In genomic region chr9:18848657-18849056, GRCh38 we compare ENCODE assay signal across 23 cellular contexts.
DNase-seq lines count a peak whose midpoint lies in the region; ATAC-seq and TF ChIP-seq lines count a peak whose summit lies in the region.
"Had no signal": no experiment of that assay in that cellular context is flagged by ENCODE, and none has a peak within 500 bp of the region (broad histone marks: within the 10 kb centered on the region; RNA-seq: fewer than 3 reads in every experiment).

No MANE protein-coding gene starts in this region.

- no TSS peak for BruUV-seq in Calu3 (replicated peaks; lab: Mats Ljungman, UMichigan)
- BruUV-seq in Caco-2 (replicated peaks; lab: Mats Ljungman, UMichigan), result no TSS peak

- no peak overlapping the region for H2BK15ac ChIP-seq in mesenchymal stem cell (ENCODE audit: low read depth, poor library complexity, severe bottlenecking)

- no peak overlapping the region for H3K4me3 ChIP-seq in colonic mucosa
- no peak overlapping the region for H3K4me3 ChIP-seq in right lobe of liver
- H3K4me3 ChIP-seq in stomach, result no peak overlapping the region
- no peak overlapping the region for H3K4me3 ChIP-seq in mesenchymal stem cell (ENCODE audit: insufficient read depth in 1 of 2, low read depth in 1 of 2, low read length in 2 of 2)
- H3K4me3 ChIP-seq in Caco-2 (ENCODE audit: low read depth, low read length), result no peak overlapping the region
- H3K4me3 ChIP-seq: GM23338, HAP-1, MG63, SJSA1 had no signal

- CTCF ChIA-PET in Calu3 (lab: Charles Lee) (no interaction called here), Caco-2 (lab: Charles Lee) (no interaction called here)

- no peak overlapping the region for H2BK5ac ChIP-seq in mesenchymal stem cell (ENCODE audit: low read depth, low read length, poor library complexity, severe bottlenecking)

- no peak overlapping the region for H3K9ac ChIP-seq in colonic mucosa (ENCODE audit: low read depth in 2 of 2, low read length in 2 of 2)
- H3K9ac ChIP-seq in mesenchymal stem cell (ENCODE audit: low read length), result no peak overlapping the region

- H3K36me3 ChIP-seq in colonic mucosa (no peaks in the 10 kb centered on the region), right lobe of liver (no peaks in the 10 kb centered on the region), stomach (no peaks in the 10 kb centered on the region), mesenchymal stem cell (ENCODE audit: control insufficient read depth in 1 of 2, insufficient read depth in 2 of 2, low read depth in 1 of 2, low read length in 2 of 2) (peaks cover 6 to 87% of the 10 kb centered on the region in 2 experiments), Caco-2 (ENCODE audit: control insufficient read depth, insufficient read depth, low read length) (no peaks in the 10 kb centered on the region)
- H3K36me3 ChIP-seq: HAP-1, SJSA1 had no signal

- no peak overlapping the region for H3K4me2 ChIP-seq in mesenchymal stem cell (ENCODE audit: low read length, poor library complexity, severe bottlenecking)
- H3K4me2 ChIP-seq: GM23338 had no signal

- TF ChIP-seq CTCF in colonic mucosa (IDR thresholded peaks at IDR 0.05) (no peak), right lobe of liver (IDR thresholded peaks at IDR 0.05) (no peak), stomach (IDR thresholded peaks at IDR 0.05) (no peak), Calu3 (IDR thresholded peaks at IDR 0.05; ENCODE audit: unreplicated experiment) (no peak), Caco-2 (IDR thresholded peaks at IDR 0.05; ENCODE audit: insufficient read depth in 1 of 2, low read depth in 1 of 2, low read length in 1 of 2, severe bottlenecking in 1 of 2, unreplicated experiment in 1 of 2) (no peak)

- H3K4me1 Mint-ChIP-seq in Calu3 (ENCODE audit: low read depth, unreplicated experiment), result no peaks in the 10 kb centered on the region
- H3K4me1 Mint-ChIP-seq in Caco-2 (ENCODE audit: low read depth, unreplicated experiment), result no peaks in the 10 kb centered on the region
- H3K4me1 Mint-ChIP-seq: CD4-positive, alpha-beta memory T cell; GM23338 had no signal

- H2AFZ ChIP-seq in mesenchymal stem cell (ENCODE audit: low read depth, low read length), result no peak overlapping the region
- H2AFZ ChIP-seq: GM23338 had no signal

- no peaks in the 10 kb centered on the region for H3K36me3 Mint-ChIP-seq in Calu3 (ENCODE audit: insufficient read depth, unreplicated experiment)
- no peaks in the 10 kb centered on the region for H3K36me3 Mint-ChIP-seq in Caco-2 (ENCODE audit: insufficient read depth, unreplicated experiment)
- H3K36me3 Mint-ChIP-seq: CD4-positive, alpha-beta memory T cell had no signal

- no peak overlapping the region for H4K91ac ChIP-seq in mesenchymal stem cell (ENCODE audit: low read length)

- H3K4me3 Mint-ChIP-seq in Calu3 (ENCODE audit: low read depth, unreplicated experiment) (no peak overlapping the region), Caco-2 (ENCODE audit: unreplicated experiment) (no peak overlapping the region)
- H3K4me3 Mint-ChIP-seq: CD4-positive, alpha-beta memory T cell; GM23338; HFFc6 had no signal

- no peak overlapping the region for H2BK12ac ChIP-seq in mesenchymal stem cell (ENCODE audit: low read length in 2 of 2)

- no peak overlapping the region for H2AK5ac ChIP-seq in mesenchymal stem cell (ENCODE audit: low read length, severe bottlenecking)

- H3K79me1 ChIP-seq in mesenchymal stem cell (replicated peaks; ENCODE audit: low read length, poor library complexity, severe bottlenecking), result no peaks in the 10 kb centered on the region

- no peak overlapping the region for H2BK120ac ChIP-seq in mesenchymal stem cell (ENCODE audit: low read depth, low read length)

- peak; percentile 7 for DNase-seq in RPMI7951 (ENCODE audit: low read depth)
- no peak for DNase-seq in colonic mucosa
- no peak for DNase-seq in right lobe of liver
- no peak for DNase-seq in stomach
- DNase-seq in mesenchymal stem cell, result no peak
- no peak for DNase-seq in Calu3
- DNase-seq in Caco-2, result no peak
- DNase-seq: C1 segment of cervical spinal cord; CD4-positive, alpha-beta memory T cell; DMS153; HFFc6; KBM-7; MG63; NCI-H1105 treated with DMSO at 0.1 percent for 48 hours; NCI-H1930; NCI-H2107; NCI-H524; NCI-H748 treated with DMSO at 0.1 percent for 48 hours; PC-3 had no signal

- H3K27me3 Mint-ChIP-seq in Calu3 (ENCODE audit: unreplicated experiment), result peaks cover 38% of the 10 kb centered on the region
- H3K27me3 Mint-ChIP-seq in Caco-2 (ENCODE audit: insufficient read depth, unreplicated experiment), result peaks cover 9% of the 10 kb centered on the region

- H3K9me3 Mint-ChIP-seq in Calu3 (ENCODE audit: low read depth, unreplicated experiment) (no peaks in the 10 kb centered on the region), Caco-2 (ENCODE audit: unreplicated experiment) (no peaks in the 10 kb centered on the region)
- H3K9me3 Mint-ChIP-seq: HFFc6 had no signal

- H3K27me3 ChIP-seq in colonic mucosa, result no peaks in the 10 kb centered on the region
- H3K27me3 ChIP-seq in right lobe of liver, result no peaks in the 10 kb centered on the region
- no peaks in the 10 kb centered on the region for H3K27me3 ChIP-seq in stomach
- no peaks in the 10 kb centered on the region for H3K27me3 ChIP-seq in mesenchymal stem cell (ENCODE audit: control insufficient read depth in 1 of 2, insufficient read depth in 1 of 2, low read length in 2 of 2)
- no peaks in the 10 kb centered on the region for H3K27me3 ChIP-seq in Caco-2 (replicated peaks; ENCODE audit: control insufficient read depth, insufficient read depth, low read length)
- H3K27me3 ChIP-seq: MG63, SJSA1 had no signal

- H3K27ac Mint-ChIP-seq in Calu3 (ENCODE audit: unreplicated experiment) (no peak overlapping the region), Caco-2 (ENCODE audit: unreplicated experiment) (no peak overlapping the region)
- H3K27ac Mint-ChIP-seq: CD4-positive, alpha-beta memory T cell; GM23338; HFFc6 had no signal

- intact Hi-C loops in colonic mucosa (cut with DNase I), result no loop called here
- intact Hi-C loops in right lobe of liver (cut with DNase I), result no loop called here
- intact Hi-C loops in stomach (cut with DNase I; ENCODE audit: low total_unique reads), result no loop called here
- intact Hi-C loops in Calu3 (cut with micrococcal nuclease; ENCODE audit: unreplicated experiment), result no loop called here
- intact Hi-C loops in Caco-2 (cut with micrococcal nuclease; ENCODE audit: unreplicated experiment), result no loop called here

- ATAC-seq in right lobe of liver, result peak in 3 of 4 donors; percentile 45 to 61 (median 60)
- ATAC-seq: GM23338, PC-3, Right ventricle myocardium inferior had no signal

- TF ChIP-seq POLR2A in right lobe of liver (IDR thresholded peaks at IDR 0.05), result no peak
- no peak for TF ChIP-seq POLR2A in stomach (IDR thresholded peaks at IDR 0.05)

- no peak overlapping the region for H3K23ac ChIP-seq in mesenchymal stem cell (ENCODE audit: low read length in 2 of 2)

- TF ChIP-seq EP300 in stomach (IDR thresholded peaks at IDR 0.05), result no peak

- no peak overlapping the region for H4K8ac ChIP-seq in mesenchymal stem cell (ENCODE audit: low read length)

- H3K27ac ChIP-seq in colonic mucosa, result peak overlapping the region; percentile 31
- no peak overlapping the region for H3K27ac ChIP-seq in right lobe of liver
- peak overlapping the region in 3 of 5 donors; percentile 8 to 67 (median 55) for H3K27ac ChIP-seq in stomach
- no peak overlapping the region for H3K27ac ChIP-seq in mesenchymal stem cell (ENCODE audit: low read length, poor library complexity, severe bottlenecking)
- H3K27ac ChIP-seq: SJSA1 had no signal

- peaks cover 4% of the 10 kb centered on the region for H3K4me1 ChIP-seq in colonic mucosa
- H3K4me1 ChIP-seq in right lobe of liver, result peaks cover 0 to 4% (median 0%) of the 10 kb centered on the region in 4 donors
- H3K4me1 ChIP-seq in stomach, result peaks cover 0 to 33% (median 23%) of the 10 kb centered on the region in 4 donors
- no peaks in the 10 kb centered on the region for H3K4me1 ChIP-seq in mesenchymal stem cell (ENCODE audit: control insufficient read depth, insufficient read depth, low read depth, low read length)
- H3K4me1 ChIP-seq in Caco-2, result no peaks in the 10 kb centered on the region
- H3K4me1 ChIP-seq: HAP-1, SJSA1 had no signal

- no peak overlapping the region for H3K4ac ChIP-seq in mesenchymal stem cell (ENCODE audit: low read depth in 1 of 2, low read length in 2 of 2)

- WGBS in right lobe of liver (ENCODE audit: insufficient coverage, low coverage, low lambda C conversion rate, missing lambda C conversion rate), result 24% methylated on average over 3 of the region's 3 CpGs
- 27 to 43% (median 29%) methylated on average over 3 of the region's 3 CpGs for WGBS in stomach, 5 donors
- WGBS in mesenchymal stem cell, result 95% methylated on average over 3 of the region's 3 CpGs

- no peak overlapping the region for H3K14ac ChIP-seq in mesenchymal stem cell (ENCODE audit: low read length in 2 of 2)

- no peaks in the 10 kb centered on the region for H3K9me3 ChIP-seq in colonic mucosa
- no peaks in the 10 kb centered on the region for H3K9me3 ChIP-seq in right lobe of liver
- H3K9me3 ChIP-seq in stomach, result no peaks in the 10 kb centered on the region
- H3K9me3 ChIP-seq in mesenchymal stem cell (ENCODE audit: control insufficient read depth, low read length), result no peaks in the 10 kb centered on the region
- H3K9me3 ChIP-seq in Caco-2, result no peaks in the 10 kb centered on the region
- H3K9me3 ChIP-seq: HAP-1, MG63, SJSA1 had no signal

- no peak overlapping the region for H3K18ac ChIP-seq in mesenchymal stem cell (ENCODE audit: low read depth in 1 of 2, low read length in 2 of 2)

- POLR2A ChIA-PET in Caco-2 (lab: Charles Lee), result no interaction called here

Comparison
In these comparisons a context has a peak if more than half of its experiments do, and no peak if none do; other contexts are left out.
1. H3K27ac ChIP-seq: peak in colonic mucosa (single experiment) and stomach (3 of 5); none in right lobe of liver (0 of 3) and mesenchymal stem cell (single experiment).